2 cellular contexts compared by ENCODE assay signal in the genomic region with DNA sequence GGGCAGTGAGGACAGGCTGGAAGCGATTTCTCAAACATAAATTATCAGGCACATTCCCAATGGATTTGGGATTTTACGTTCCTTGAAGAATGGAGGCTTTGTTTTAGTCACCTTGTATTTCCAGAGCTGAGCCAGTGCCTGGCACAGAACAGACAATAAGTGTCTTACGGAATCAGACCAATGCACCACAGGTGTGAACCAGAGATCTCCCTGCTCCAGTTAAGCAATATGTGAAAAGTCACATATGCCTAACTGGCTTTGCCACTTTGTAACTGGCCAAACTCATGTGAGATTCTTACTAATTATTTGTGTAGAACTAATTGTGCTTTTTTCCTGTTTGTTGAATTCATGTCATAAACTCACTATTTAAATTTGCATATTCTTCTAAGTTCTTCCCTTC.
TF ChIP-seq lines count a peak whose summit lies in the region.

No MANE protein-coding gene starts in this region.

TF ChIP-seq in GM23338, 12 proteins besides CTCF, POLR2A, EP300 and RAD21 (continues in another document):
- TF ChIP-seq POLR2AphosphoS5 (IDR thresholded peaks at IDR 0.05; ENCODE audit: low read depth) (no peak), CREB1 (CRISPR knock-in tag; IDR thresholded peaks at IDR 0.05; ENCODE audit: low read depth) (no peak), EZH2 (IDR thresholded peaks at IDR 0.05; ENCODE audit: low read depth, unreplicated experiment) (no peak), ZNF331 (CRISPR knock-in tag; IDR thresholded peaks at IDR 0.05; ENCODE audit: low read depth) (no peak), STAT1 (IDR thresholded peaks at IDR 0.05; ENCODE audit: unreplicated experiment) (no peak), ZNF114 (CRISPR knock-in tag; IDR thresholded peaks at IDR 0.05) (no peak), EZH2phosphoT487 (IDR thresholded peaks at IDR 0.05; ENCODE audit: unreplicated experiment) (no peak)
- TF ChIP-seq, protein P1, sequence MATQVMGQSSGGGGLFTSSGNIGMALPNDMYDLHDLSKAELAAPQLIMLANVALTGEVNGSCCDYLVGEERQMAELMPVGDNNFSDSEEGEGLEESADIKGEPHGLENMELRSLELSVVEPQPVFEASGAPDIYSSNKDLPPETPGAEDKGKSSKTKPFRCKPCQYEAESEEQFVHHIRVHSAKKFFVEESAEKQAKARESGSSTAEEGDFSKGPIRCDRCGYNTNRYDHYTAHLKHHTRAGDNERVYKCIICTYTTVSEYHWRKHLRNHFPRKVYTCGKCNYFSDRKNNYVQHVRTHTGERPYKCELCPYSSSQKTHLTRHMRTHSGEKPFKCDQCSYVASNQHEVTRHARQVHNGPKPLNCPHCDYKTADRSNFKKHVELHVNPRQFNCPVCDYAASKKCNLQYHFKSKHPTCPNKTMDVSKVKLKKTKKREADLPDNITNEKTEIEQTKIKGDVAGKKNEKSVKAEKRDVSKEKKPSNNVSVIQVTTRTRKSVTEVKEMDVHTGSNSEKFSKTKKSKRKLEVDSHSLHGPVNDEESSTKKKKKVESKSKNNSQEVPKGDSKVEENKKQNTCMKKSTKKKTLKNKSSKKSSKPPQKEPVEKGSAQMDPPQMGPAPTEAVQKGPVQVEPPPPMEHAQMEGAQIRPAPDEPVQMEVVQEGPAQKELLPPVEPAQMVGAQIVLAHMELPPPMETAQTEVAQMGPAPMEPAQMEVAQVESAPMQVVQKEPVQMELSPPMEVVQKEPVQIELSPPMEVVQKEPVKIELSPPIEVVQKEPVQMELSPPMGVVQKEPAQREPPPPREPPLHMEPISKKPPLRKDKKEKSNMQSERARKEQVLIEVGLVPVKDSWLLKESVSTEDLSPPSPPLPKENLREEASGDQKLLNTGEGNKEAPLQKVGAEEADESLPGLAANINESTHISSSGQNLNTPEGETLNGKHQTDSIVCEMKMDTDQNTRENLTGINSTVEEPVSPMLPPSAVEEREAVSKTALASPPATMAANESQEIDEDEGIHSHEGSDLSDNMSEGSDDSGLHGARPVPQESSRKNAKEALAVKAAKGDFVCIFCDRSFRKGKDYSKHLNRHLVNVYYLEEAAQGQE (IDR thresholded peaks at IDR 0.05; ENCODE audit: unreplicated experiment): no peak
- TF ChIP-seq, protein P2, sequence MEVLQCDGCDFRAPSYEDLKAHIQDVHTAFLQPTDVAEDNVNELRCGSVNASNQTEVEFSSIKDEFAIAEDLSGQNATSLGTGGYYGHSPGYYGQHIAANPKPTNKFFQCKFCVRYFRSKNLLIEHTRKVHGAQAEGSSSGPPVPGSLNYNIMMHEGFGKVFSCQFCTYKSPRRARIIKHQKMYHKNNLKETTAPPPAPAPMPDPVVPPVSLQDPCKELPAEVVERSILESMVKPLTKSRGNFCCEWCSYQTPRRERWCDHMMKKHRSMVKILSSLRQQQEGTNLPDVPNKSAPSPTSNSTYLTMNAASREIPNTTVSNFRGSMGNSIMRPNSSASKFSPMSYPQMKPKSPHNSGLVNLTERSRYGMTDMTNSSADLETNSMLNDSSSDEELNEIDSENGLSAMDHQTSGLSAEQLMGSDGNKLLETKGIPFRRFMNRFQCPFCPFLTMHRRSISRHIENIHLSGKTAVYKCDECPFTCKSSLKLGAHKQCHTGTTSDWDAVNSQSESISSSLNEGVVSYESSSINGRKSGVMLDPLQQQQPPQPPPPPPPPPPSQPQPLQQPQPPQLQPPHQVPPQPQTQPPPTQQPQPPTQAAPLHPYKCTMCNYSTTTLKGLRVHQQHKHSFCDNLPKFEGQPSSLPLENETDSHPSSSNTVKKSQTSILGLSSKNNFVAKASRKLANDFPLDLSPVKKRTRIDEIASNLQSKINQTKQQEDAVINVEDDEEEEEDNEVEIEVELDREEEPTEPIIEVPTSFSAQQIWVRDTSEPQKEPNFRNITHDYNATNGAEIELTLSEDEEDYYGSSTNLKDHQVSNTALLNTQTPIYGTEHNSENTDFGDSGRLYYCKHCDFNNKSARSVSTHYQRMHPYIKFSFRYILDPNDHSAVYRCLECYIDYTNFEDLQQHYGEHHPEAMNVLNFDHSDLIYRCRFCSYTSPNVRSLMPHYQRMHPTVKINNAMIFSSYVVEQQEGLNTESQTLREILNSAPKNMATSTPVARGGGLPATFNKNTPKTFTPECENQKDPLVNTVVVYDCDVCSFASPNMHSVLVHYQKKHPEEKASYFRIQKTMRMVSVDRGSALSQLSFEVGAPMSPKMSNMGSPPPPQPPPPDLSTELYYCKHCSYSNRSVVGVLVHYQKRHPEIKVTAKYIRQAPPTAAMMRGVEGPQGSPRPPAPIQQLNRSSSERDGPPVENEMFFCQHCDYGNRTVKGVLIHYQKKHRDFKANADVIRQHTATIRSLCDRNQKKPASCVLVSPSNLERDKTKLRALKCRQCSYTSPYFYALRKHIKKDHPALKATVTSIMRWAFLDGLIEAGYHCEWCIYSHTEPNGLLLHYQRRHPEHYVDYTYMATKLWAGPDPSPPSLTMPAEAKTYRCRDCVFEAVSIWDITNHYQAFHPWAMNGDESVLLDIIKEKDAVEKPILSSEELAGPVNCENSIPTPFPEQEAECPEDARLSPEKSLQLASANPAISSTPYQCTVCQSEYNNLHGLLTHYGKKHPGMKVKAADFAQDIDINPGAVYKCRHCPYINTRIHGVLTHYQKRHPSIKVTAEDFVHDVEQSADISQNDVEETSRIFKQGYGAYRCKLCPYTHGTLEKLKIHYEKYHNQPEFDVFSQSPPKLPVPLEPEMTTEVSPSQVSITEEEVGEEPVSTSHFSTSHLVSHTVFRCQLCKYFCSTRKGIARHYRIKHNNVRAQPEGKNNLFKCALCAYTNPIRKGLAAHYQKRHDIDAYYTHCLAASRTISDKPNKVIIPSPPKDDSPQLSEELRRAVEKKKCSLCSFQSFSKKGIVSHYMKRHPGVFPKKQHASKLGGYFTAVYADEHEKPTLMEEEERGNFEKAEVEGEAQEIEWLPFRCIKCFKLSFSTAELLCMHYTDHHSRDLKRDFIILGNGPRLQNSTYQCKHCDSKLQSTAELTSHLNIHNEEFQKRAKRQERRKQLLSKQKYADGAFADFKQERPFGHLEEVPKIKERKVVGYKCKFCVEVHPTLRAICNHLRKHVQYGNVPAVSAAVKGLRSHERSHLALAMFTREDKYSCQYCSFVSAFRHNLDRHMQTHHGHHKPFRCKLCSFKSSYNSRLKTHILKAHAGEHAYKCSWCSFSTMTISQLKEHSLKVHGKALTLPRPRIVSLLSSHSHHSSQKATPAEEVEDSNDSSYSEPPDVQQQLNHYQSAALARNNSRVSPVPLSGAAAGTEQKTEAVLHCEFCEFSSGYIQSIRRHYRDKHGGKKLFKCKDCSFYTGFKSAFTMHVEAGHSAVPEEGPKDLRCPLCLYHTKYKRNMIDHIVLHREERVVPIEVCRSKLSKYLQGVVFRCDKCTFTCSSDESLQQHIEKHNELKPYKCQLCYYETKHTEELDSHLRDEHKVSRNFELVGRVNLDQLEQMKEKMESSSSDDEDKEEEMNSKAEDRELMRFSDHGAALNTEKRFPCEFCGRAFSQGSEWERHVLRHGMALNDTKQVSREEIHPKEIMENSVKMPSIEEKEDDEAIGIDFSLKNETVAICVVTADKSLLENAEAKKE (CRISPR knock-in tag; IDR thresholded peaks at IDR 0.05): no peak
- TF ChIP-seq, protein P3, sequence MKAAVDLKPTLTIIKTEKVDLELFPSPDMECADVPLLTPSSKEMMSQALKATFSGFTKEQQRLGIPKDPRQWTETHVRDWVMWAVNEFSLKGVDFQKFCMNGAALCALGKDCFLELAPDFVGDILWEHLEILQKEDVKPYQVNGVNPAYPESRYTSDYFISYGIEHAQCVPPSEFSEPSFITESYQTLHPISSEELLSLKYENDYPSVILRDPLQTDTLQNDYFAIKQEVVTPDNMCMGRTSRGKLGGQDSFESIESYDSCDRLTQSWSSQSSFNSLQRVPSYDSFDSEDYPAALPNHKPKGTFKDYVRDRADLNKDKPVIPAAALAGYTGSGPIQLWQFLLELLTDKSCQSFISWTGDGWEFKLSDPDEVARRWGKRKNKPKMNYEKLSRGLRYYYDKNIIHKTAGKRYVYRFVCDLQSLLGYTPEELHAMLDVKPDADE (IDR thresholded peaks at IDR 0.05): no peak

TF ChIP-seq in IMR-90, 13 proteins besides CTCF, POLR2A, EP300 and RAD21:
- TF ChIP-seq SMC3 (IDR thresholded peaks at IDR 0.05; ENCODE audit: low read depth, low read length) (no peak), RCOR1 (IDR thresholded peaks at IDR 0.05; ENCODE audit: insufficient replicate concordance, low read length) (no peak), RFX5 (IDR thresholded peaks at IDR 0.05; ENCODE audit: low read depth, low read length) (no peak)
